Comparison of ENCODE assay signal across 9 cellular contexts in the genomic region with DNA sequence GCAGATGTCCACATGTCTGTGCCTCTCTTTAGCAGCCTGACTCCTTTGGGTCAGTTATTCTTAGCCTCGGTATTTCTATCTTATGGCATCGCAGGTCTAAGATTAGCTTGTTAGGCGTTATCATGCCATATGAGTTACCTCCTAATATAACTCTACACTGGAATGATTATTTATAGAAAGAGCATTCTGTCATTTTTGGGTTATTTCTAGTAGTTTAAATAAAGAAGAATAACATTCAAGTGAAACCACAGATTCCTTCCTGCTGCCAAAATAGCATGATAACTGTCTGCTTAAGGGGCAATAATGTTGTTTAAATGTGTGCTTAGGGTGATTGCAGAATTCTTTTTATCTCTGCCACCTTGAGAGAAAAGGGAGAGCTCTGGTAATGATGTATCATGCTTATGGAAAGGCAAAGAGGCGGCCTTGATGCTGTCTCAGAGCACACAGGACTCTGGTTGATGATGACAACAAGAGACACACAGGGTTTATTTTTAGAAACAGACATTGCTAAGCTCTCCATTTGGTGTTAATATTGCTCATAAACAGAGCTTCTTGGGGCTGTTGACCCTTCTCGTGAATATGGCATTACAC. TPM values are rescaled to one million over a fixed set of nuclear protein-coding genes. Genes with fewer than 3 reads are reported as not detected.
DNase-seq lines count a peak whose midpoint lies in the region; ATAC-seq, FAIRE-seq and TF ChIP-seq lines count a peak whose summit lies in the region.
"Had no signal": no experiment of that assay in that cellular context is flagged by ENCODE, and none has a peak within 500 bp of the region (broad histone marks: within the 10 kb centered on the region; RNA-seq: fewer than 3 reads in every experiment).

No MANE protein-coding gene starts in this region.

- peak overlapping the region; percentile 34 for H3K4me3 Mint-ChIP-seq in astrocyte (ENCODE audit: unreplicated experiment)
- peak overlapping the region; percentile 74 to 80 for H3K4me3 Mint-ChIP-seq in stimulated activated naive B cell treated with anti-CD40 and anti-IgM and Interleukin-4, amounts not matched to agents 10 μg/mL and 1 μg/mL and 100 μg/mL, for 72 hours
- no peak overlapping the region for H3K4me3 Mint-ChIP-seq in activated T-helper 2 cell treated with anti-CD3 and anti-CD28 coated beads, Interferon-gamma antibody, Interleukin-2, Interleukin-4, amounts not matched to agents 10 μg/mL and 5 μg/mL and 100 μg/mL, durations not matched to agents 14 hours and 24 hours and 36 hours (ENCODE audit: low read depth)

- peaks cover 20% of the 10 kb centered on the region for H3K79me2 ChIP-seq in astrocyte (ENCODE audit: insufficient read depth, low read length)

- H3K4me1 ChIP-seq in astrocyte (ENCODE audit: insufficient read depth, low read length), result peaks cover 30% of the 10 kb centered on the region
- H3K4me1 ChIP-seq in kidney (ENCODE audit: control insufficient read depth in 1 of 2, insufficient read depth in 1 of 2, low read depth in 1 of 2, low read length in 2 of 2), result no peaks in the 10 kb centered on the region

- H3K36me3 Mint-ChIP-seq in astrocyte (ENCODE audit: low read depth, unreplicated experiment), result no peaks in the 10 kb centered on the region
- H3K36me3 Mint-ChIP-seq in stimulated activated naive B cell treated with anti-CD40 and anti-IgM and Interleukin-4, amounts not matched to agents 10 μg/mL and 1 μg/mL and 100 μg/mL, for 72 hours, result peaks cover 13 to 40% of the 10 kb centered on the region in 2 donors
- H3K36me3 Mint-ChIP-seq in activated T-helper 2 cell treated with anti-CD3 and anti-CD28 coated beads, Interferon-gamma antibody, Interleukin-2, Interleukin-4, amounts not matched to agents 10 μg/mL and 5 μg/mL and 100 μg/mL, durations not matched to agents 14 hours and 24 hours and 36 hours (ENCODE audit: low read depth), result no peaks in the 10 kb centered on the region

- peak overlapping the region; percentile 19 for H3K4me3 ChIP-seq in astrocyte (ENCODE audit: insufficient read depth, low read depth, low read length)
- H3K4me3 ChIP-seq in kidney (ENCODE audit: low read length in 2 of 2), result no peak overlapping the region

- peak; percentile 36 for ATAC-seq in HG03097 (IDR thresholded peaks at IDR 0.05; ENCODE audit: low FRiP score, unreplicated experiment)
- peak; percentile 55 to 59 for ATAC-seq in stimulated activated naive B cell treated with anti-CD40 and anti-IgM and Interleukin-4, amounts not matched to agents 10 μg/mL and 1 μg/mL and 100 μg/mL, for 72 hours (replicated peaks)
- ATAC-seq in left colon, result no peak

- peak overlapping the region; percentile 63 for H3K4me2 ChIP-seq in astrocyte (ENCODE audit: low read length)

- no peaks in the 10 kb centered on the region for H3K9me3 ChIP-seq in astrocyte (ENCODE audit: insufficient read depth, low read depth, low read length)
- H3K9me3 ChIP-seq in kidney (ENCODE audit: control insufficient read depth in 1 of 2, low read length in 2 of 2), result no peaks in the 10 kb centered on the region

- H2AFZ ChIP-seq in astrocyte (ENCODE audit: low read depth, low read length), result peak overlapping the region; percentile 22

- no peaks in the 10 kb centered on the region for H3K27me3 Mint-ChIP-seq in astrocyte (ENCODE audit: low read depth, unreplicated experiment)
- no peaks in the 10 kb centered on the region for H3K27me3 Mint-ChIP-seq in stimulated activated naive B cell treated with anti-CD40 and anti-IgM and Interleukin-4, amounts not matched to agents 10 μg/mL and 1 μg/mL and 100 μg/mL, for 72 hours
- no peaks in the 10 kb centered on the region for H3K27me3 Mint-ChIP-seq in activated T-helper 2 cell treated with anti-CD3 and anti-CD28 coated beads, Interferon-gamma antibody, Interleukin-2, Interleukin-4, amounts not matched to agents 10 μg/mL and 5 μg/mL and 100 μg/mL, durations not matched to agents 14 hours and 24 hours and 36 hours (ENCODE audit: low read depth)

- H3K27me3 ChIP-seq in astrocyte (ENCODE audit: insufficient read depth, low read length), result no peaks in the 10 kb centered on the region

- DNase-seq in NCI-H2227 treated with DMSO at 0.1 percent for 48 hours (lab: John Stamatoyannopoulos, UW) (peak; percentile 29), NCI-H2227 (lab: John Stamatoyannopoulos, UW; ENCODE audit: unreplicated experiment) (no peak), astrocyte (ENCODE audit: low read depth) (peak; percentile 69), kidney (no peak), left colon (no peak)
- peak; percentile 15 for DNase-seq in stimulated activated naive B cell treated with anti-CD40 and anti-IgM and Interleukin-4, amounts not matched to agents 10 μg/mL and 1 μg/mL and 100 μg/mL, for 72 hours
- no peak for DNase-seq in activated T-helper 2 cell treated with anti-CD3 and anti-CD28 coated beads, Interferon-gamma antibody, Interleukin-2, Interleukin-4, amounts not matched to agents 10 μg/mL and 5 μg/mL and 100 μg/mL, durations not matched to agents 14 hours and 24 hours and 36 hours (ENCODE audit: low spot score)
- DNase-seq: NCI-H1048 had no signal

- no peaks in the 10 kb centered on the region for H3K9me3 Mint-ChIP-seq in astrocyte (ENCODE audit: unreplicated experiment)
- H3K9me3 Mint-ChIP-seq in stimulated activated naive B cell treated with anti-CD40 and anti-IgM and Interleukin-4, amounts not matched to agents 10 μg/mL and 1 μg/mL and 100 μg/mL, for 72 hours, result no peaks in the 10 kb centered on the region
- H3K9me3 Mint-ChIP-seq in activated T-helper 2 cell treated with anti-CD3 and anti-CD28 coated beads, Interferon-gamma antibody, Interleukin-2, Interleukin-4, amounts not matched to agents 10 μg/mL and 5 μg/mL and 100 μg/mL, durations not matched to agents 14 hours and 24 hours and 36 hours, result no peaks in the 10 kb centered on the region

- intact Hi-C loops in kidney (cut with DNase I) (no loop called here), left colon (cut with DNase I, micrococcal nuclease) (no loop called here)
- intact Hi-C loops in activated T-helper 2 cell treated with anti-CD3 and anti-CD28 coated beads, Interferon-gamma antibody, Interleukin-2, Interleukin-4, amounts not matched to agents 10 μg/mL and 5 μg/mL and 100 μg/mL, durations not matched to agents 14 hours and 24 hours and 36 hours (cut with micrococcal nuclease), result no loop called here

- peaks cover 24% of the 10 kb centered on the region for H3K4me1 Mint-ChIP-seq in astrocyte (ENCODE audit: low read depth, unreplicated experiment)
- peaks cover 45 to 76% of the 10 kb centered on the region in 2 donors for H3K4me1 Mint-ChIP-seq in stimulated activated naive B cell treated with anti-CD40 and anti-IgM and Interleukin-4, amounts not matched to agents 10 μg/mL and 1 μg/mL and 100 μg/mL, for 72 hours
- peaks cover 9% of the 10 kb centered on the region for H3K4me1 Mint-ChIP-seq in activated T-helper 2 cell treated with anti-CD3 and anti-CD28 coated beads, Interferon-gamma antibody, Interleukin-2, Interleukin-4, amounts not matched to agents 10 μg/mL and 5 μg/mL and 100 μg/mL, durations not matched to agents 14 hours and 24 hours and 36 hours (ENCODE audit: low read depth)

- peak overlapping the region; percentile 94 for H3K27ac Mint-ChIP-seq in astrocyte (ENCODE audit: unreplicated experiment)
- peak overlapping the region; percentile 94 for H3K27ac Mint-ChIP-seq in stimulated activated naive B cell treated with anti-CD40 and anti-IgM and Interleukin-4, amounts not matched to agents 10 μg/mL and 1 μg/mL and 100 μg/mL, for 72 hours
- no peak overlapping the region for H3K27ac Mint-ChIP-seq in activated T-helper 2 cell treated with anti-CD3 and anti-CD28 coated beads, Interferon-gamma antibody, Interleukin-2, Interleukin-4, amounts not matched to agents 10 μg/mL and 5 μg/mL and 100 μg/mL, durations not matched to agents 14 hours and 24 hours and 36 hours

- FAIRE-seq in astrocyte (lab: Jason Lieb, UNC), result peak; percentile 79
- no peak for FAIRE-seq in kidney (lab: Jason Lieb, UNC)

- no peaks in the 10 kb centered on the region for H3K36me3 ChIP-seq in astrocyte (ENCODE audit: insufficient read depth, low read length)
- H3K36me3 ChIP-seq in kidney (ENCODE audit: control insufficient read depth in 1 of 2, insufficient read depth in 2 of 2, low read length in 2 of 2), result no peaks in the 10 kb centered on the region

- H3K27ac ChIP-seq in astrocyte (ENCODE audit: low read depth, low read length) (peak overlapping the region; percentile 76), kidney (ENCODE audit: low read depth in 2 of 2, low read length in 2 of 2) (no peak overlapping the region)

- no peak for TF ChIP-seq CTCF in astrocyte (IDR thresholded peaks at IDR 0.05; ENCODE audit: insufficient read depth, low read depth, low read length)
- TF ChIP-seq CTCF in kidney (IDR thresholded peaks at IDR 0.05; ENCODE audit: borderline replicate concordance, extremely low read depth, insufficient read depth), result no peak

- H3K9ac ChIP-seq in astrocyte (ENCODE audit: low read length), result peak overlapping the region; percentile 53
- H3K9ac ChIP-seq in kidney (ENCODE audit: low read length in 2 of 2), result no peak overlapping the region

- H4K20me1 ChIP-seq in astrocyte (ENCODE audit: insufficient read depth, low read length), result no peaks in the 10 kb centered on the region

RNA-seq across cellular contexts. Expression of gene HDAC9, which starts 10.4 kb away (rescaled TPM):
- total RNA-seq in astrocyte (20.2 and 27.6 TPM in 2 replicates), kidney (22.1 TPM), left colon (10 to 100 TPM; 12.3 to 21.7 TPM)
- polyA plus RNA-seq in kidney (ENCODE audit: insufficient read depth, low read depth, low replicate concordance), result 2.1 TPM
- 0.48 and 0.52 TPM in 2 replicates for total RNA-seq in activated T-helper 2 cell treated with anti-CD3 and anti-CD28 coated beads, Interferon-gamma antibody, Interleukin-2, Interleukin-4, amounts not matched to agents 10 μg/mL and 5 μg/mL and 100 μg/mL, durations not matched to agents 14 hours and 24 hours and 36 hours

Comparison
In these comparisons a context has a peak if more than half of its experiments do, and no peak if none do; other contexts are left out.
1. DNase-seq: peak in NCI-H2227 treated with DMSO at 0.1 percent for 48 hours (single experiment), astrocyte (single experiment) and stimulated activated naive B cell treated with anti-CD40 and anti-IgM and Interleukin-4, amounts not matched to agents 10 μg/mL and 1 μg/mL and 100 μg/mL, for 72 hours (single experiment); none in NCI-H2227 (single experiment), kidney (single experiment), activated T-helper 2 cell treated with anti-CD3 and anti-CD28 coated beads, Interferon-gamma antibody, Interleukin-2, Interleukin-4, amounts not matched to agents 10 μg/mL and 5 μg/mL and 100 μg/mL, durations not matched to agents 14 hours and 24 hours and 36 hours (single experiment) and left colon (0 of 2).